13 cellular contexts compared by ENCODE assay signal in genomic region chr2:210181606-210182088, GRCh38. TPM values are rescaled to one million over a fixed set of nuclear protein-coding genes. Genes with fewer than 3 reads are reported as not detected.
A peak's percentile ranks its signal among the peaks of the same experiment; 100 is the strongest.
DNase-seq lines count a peak whose midpoint lies in the region; ATAC-seq and TF ChIP-seq lines count a peak whose summit lies in the region.
"Not testable (repeated sequence)": the region's sequence is repeated elsewhere in the genome, so short reads cannot be mapped to it uniquely, and the experiment has no call there.
"Had no signal": no experiment of that assay in that cellular context is flagged by ENCODE, and none has a peak within 500 bp of the region (broad histone marks: within the 10 kb centered on the region; RNA-seq: fewer than 3 reads in every experiment).

No MANE protein-coding gene starts in this region.

- H3K27ac ChIP-seq in CD8-positive, alpha-beta T cell (ENCODE audit: low read depth, low read length); HUES6 (ENCODE audit: low read depth, low read length): not testable (repeated sequence)

- intact Hi-C loops in CD8-positive, alpha-beta T cell (cut with DNase I, micrococcal nuclease), result loop anchor here in 1 of 2 experiments (1.0 kb wide), 1 partner anchor 9 kb away; no protein-coding TSS in a partner anchor

- H3K4me3 ChIP-seq in CD8-positive, alpha-beta T cell (ENCODE audit: low read depth, low read length), result not testable (repeated sequence)
- peak overlapping the region; percentile 29; the same call in 1 of the 2 replicates for H3K4me3 ChIP-seq in HUES6 (ENCODE audit: low read depth, low read length)

- H3K4me1 ChIP-seq in CD8-positive, alpha-beta T cell (ENCODE audit: insufficient read depth, low read length), result peaks cover 11% of the 10 kb centered on the region
- H3K4me1 ChIP-seq in HUES6 (ENCODE audit: control insufficient read depth, insufficient read depth, low read length), result peaks cover 39% of the 10 kb centered on the region

- CTCF ChIA-PET in CD8-positive, alpha-beta T cell (lab: Charles Lee), result interaction anchor here (1.0 to 4.5 kb wide), 5 partner anchors 9 to 204 kb away, joined by 3 to 16 read pairs (median 3); partner anchors contain the start of gene KANSL1L
- CTCF ChIA-PET in activated CD8-positive, alpha-beta memory T cell treated with anti-CD3 and anti-CD28 coated beads, Interleukin-2, amount 10 ng/mL, durations not matched to agents 7 days and 5 days (lab: Charles Lee), result interaction anchor here (1.0 kb wide), 1 partner anchor 10 kb away, joined by 3 read pairs; no protein-coding TSS in a partner anchor

- H3K27me3 Mint-ChIP-seq in CD8-positive, alpha-beta T cell (ENCODE audit: low read depth); activated CD8-positive, alpha-beta memory T cell treated with anti-CD3 and anti-CD28 coated beads, Interleukin-2, amount 10 ng/mL, durations not matched to agents 7 days and 5 days; activated naive CD8-positive, alpha-beta T cell treated with anti-CD3 and anti-CD28 coated beads, Interleukin-2, amount 10 ng/mL, durations not matched to agents 7 days and 5 days: not testable (repeated sequence)

- peaks cover 13% of the 10 kb centered on the region for H3K36me3 Mint-ChIP-seq in CD8-positive, alpha-beta T cell
- peaks cover 20% of the 10 kb centered on the region for H3K36me3 Mint-ChIP-seq in activated CD8-positive, alpha-beta memory T cell treated with anti-CD3 and anti-CD28 coated beads, Interleukin-2, amount 10 ng/mL, durations not matched to agents 7 days and 5 days
- peaks cover 20% of the 10 kb centered on the region for H3K36me3 Mint-ChIP-seq in activated naive CD8-positive, alpha-beta T cell treated with anti-CD3 and anti-CD28 coated beads, Interleukin-2, amount 10 ng/mL, durations not matched to agents 7 days and 5 days

- not testable (repeated sequence) for H3K9ac ChIP-seq in HUES6 (ENCODE audit: low read length)

- POLR2A ChIA-PET in CD8-positive, alpha-beta T cell (lab: Charles Lee), result interaction anchor here (0.7 to 1.1 kb wide), 2 partner anchors 9 to 11 kb away, joined by 3 read pairs; no protein-coding TSS in a partner anchor
- POLR2A ChIA-PET in activated naive CD8-positive, alpha-beta T cell treated with anti-CD3 and anti-CD28 coated beads, Interleukin-2, amount 10 ng/mL, durations not matched to agents 7 days and 5 days (lab: Charles Lee), result interaction anchor here (0.6 kb wide), 1 partner anchor 10 kb away, joined by 5 read pairs; no protein-coding TSS in a partner anchor

- H3K4me1 Mint-ChIP-seq in CD8-positive, alpha-beta T cell (ENCODE audit: low read depth), result peaks cover 23% of the 10 kb centered on the region
- H3K4me1 Mint-ChIP-seq in activated CD8-positive, alpha-beta memory T cell treated with anti-CD3 and anti-CD28 coated beads, Interleukin-2, amount 10 ng/mL, durations not matched to agents 7 days and 5 days, result peaks cover 27% of the 10 kb centered on the region
- not testable (repeated sequence) for H3K4me1 Mint-ChIP-seq in activated naive CD8-positive, alpha-beta T cell treated with anti-CD3 and anti-CD28 coated beads, Interleukin-2, amount 10 ng/mL, durations not matched to agents 7 days and 5 days

- not testable (repeated sequence) for TF ChIP-seq CTCF in CD8-positive, alpha-beta T cell (IDR thresholded peaks at IDR 0.05)

- H3K36me3 ChIP-seq in CD8-positive, alpha-beta T cell (ENCODE audit: insufficient read depth, low read length); HUES6 (ENCODE audit: control insufficient read depth, insufficient read depth, low read length): not testable (repeated sequence)

- DNase-seq in CD8-positive, alpha-beta T cell, result peak in 3 of 7 experiments; percentile 10 to 60 (median 43)
- DNase-seq in NCI-H510A (lab: John Stamatoyannopoulos, UW) (peak; percentile 36), SHP77 treated with DMSO at 0.1 percent for 48 hours (lab: John Stamatoyannopoulos, UW) (peak; percentile 65), left kidney (ENCODE audit: low read depth, low spot score) (peak; percentile 69)
- DNase-seq in activated CD8-positive, alpha-beta memory T cell treated with anti-CD3 and anti-CD28 coated beads, Interleukin-2, amount 10 ng/mL, durations not matched to agents 7 days and 5 days, result not testable (repeated sequence)
- peak; percentile 31 for DNase-seq in activated naive CD8-positive, alpha-beta T cell treated with anti-CD3 and anti-CD28 coated beads, Interleukin-2, amount 10 ng/mL, durations not matched to agents 7 days and 5 days
- DNase-seq in stimulated activated naive CD4-positive, alpha-beta T cell (lab: John Stamatoyannopoulos, UW), result peak in 4 of 6 experiments; percentile 10 to 51 (median 20)

- H3K27me3 ChIP-seq in CD8-positive, alpha-beta T cell (ENCODE audit: insufficient read depth, low read length); HUES6 (ENCODE audit: control insufficient read depth, insufficient read depth, low read length): not testable (repeated sequence)

- H3K27ac Mint-ChIP-seq in CD8-positive, alpha-beta T cell, result peak overlapping the region; percentile 49
- H3K27ac Mint-ChIP-seq in activated CD8-positive, alpha-beta memory T cell treated with anti-CD3 and anti-CD28 coated beads, Interleukin-2, amount 10 ng/mL, durations not matched to agents 7 days and 5 days, result peak overlapping the region; percentile 14
- peak overlapping the region; percentile 60 for H3K27ac Mint-ChIP-seq in activated naive CD8-positive, alpha-beta T cell treated with anti-CD3 and anti-CD28 coated beads, Interleukin-2, amount 10 ng/mL, durations not matched to agents 7 days and 5 days

- peak; percentile 31 for ATAC-seq in CD8-positive, alpha-beta T cell
- ATAC-seq in activated CD8-positive, alpha-beta memory T cell treated with anti-CD3 and anti-CD28 coated beads, Interleukin-2, amount 10 ng/mL, durations not matched to agents 7 days and 5 days; activated naive CD8-positive, alpha-beta T cell treated with anti-CD3 and anti-CD28 coated beads, Interleukin-2, amount 10 ng/mL, durations not matched to agents 7 days and 5 days (ENCODE audit: low read depth): not testable (repeated sequence)

- not testable (repeated sequence) for H3K9me3 ChIP-seq in CD8-positive, alpha-beta T cell (ENCODE audit: low read length)
- H3K9me3 ChIP-seq in HUES6 (ENCODE audit: control insufficient read depth, insufficient read depth, low read depth, low read length), result peaks cover 10% of the 10 kb centered on the region

- peaks cover 28% of the 10 kb centered on the region for H3K9me3 Mint-ChIP-seq in CD8-positive, alpha-beta T cell
- H3K9me3 Mint-ChIP-seq in activated CD8-positive, alpha-beta memory T cell treated with anti-CD3 and anti-CD28 coated beads, Interleukin-2, amount 10 ng/mL, durations not matched to agents 7 days and 5 days (ENCODE audit: low read depth), result peaks cover 19% of the 10 kb centered on the region
- peaks cover 30% of the 10 kb centered on the region for H3K9me3 Mint-ChIP-seq in activated naive CD8-positive, alpha-beta T cell treated with anti-CD3 and anti-CD28 coated beads, Interleukin-2, amount 10 ng/mL, durations not matched to agents 7 days and 5 days

- peak overlapping the region; percentile 60 for H3K4me3 Mint-ChIP-seq in CD8-positive, alpha-beta T cell
- H3K4me3 Mint-ChIP-seq in activated CD8-positive, alpha-beta memory T cell treated with anti-CD3 and anti-CD28 coated beads, Interleukin-2, amount 10 ng/mL, durations not matched to agents 7 days and 5 days, result not testable (repeated sequence)
- H3K4me3 Mint-ChIP-seq in activated naive CD8-positive, alpha-beta T cell treated with anti-CD3 and anti-CD28 coated beads, Interleukin-2, amount 10 ng/mL, durations not matched to agents 7 days and 5 days, result peak overlapping the region; percentile 50

RNA-seq across cellular contexts. Expression of gene KANSL1L, which starts 10.4 kb away (rescaled TPM):
- total RNA-seq in CD8-positive, alpha-beta T cell, result 1 to 10 TPM; 4.2 to 4.7 TPM
- total RNA-seq in activated CD8-positive, alpha-beta memory T cell treated with anti-CD3 and anti-CD28 coated beads, Interleukin-2, amount 10 ng/mL, durations not matched to agents 7 days and 5 days, result 1 to 10 TPM; 4.1 to 5.8 TPM
- total RNA-seq in activated naive CD8-positive, alpha-beta T cell treated with anti-CD3 and anti-CD28 coated beads, Interleukin-2, amount 10 ng/mL, durations not matched to agents 7 days and 5 days, result 10 to 100 TPM in 1 of 2 experiments, 1 to 10 TPM in 1; 6.5 to 10.2 TPM

RNA-seq across cellular contexts. Expression of gene ACADL, which starts 43.6 kb away (rescaled TPM):
- total RNA-seq in CD8-positive, alpha-beta T cell, result not detected
- not detected for total RNA-seq in activated CD8-positive, alpha-beta memory T cell treated with anti-CD3 and anti-CD28 coated beads, Interleukin-2, amount 10 ng/mL, durations not matched to agents 7 days and 5 days
- total RNA-seq in activated naive CD8-positive, alpha-beta T cell treated with anti-CD3 and anti-CD28 coated beads, Interleukin-2, amount 10 ng/mL, durations not matched to agents 7 days and 5 days, result not detected
- total RNA-seq: A172; activated T-cell treated with anti-CD3 and anti-CD28 coated beads, Interleukin-2, amount 50 U/mL, for 4 hours; endothelial cell of umbilical vein; G401; T-helper 1 cell treated with Interleukin-12 subunit alpha and Interleukin-12 subunit beta and Interleukin-4 antibody, amounts not matched to agents 30 ng/mL and 1 ng/mL, for 36 hours had no signal
